In the genomic region with DNA sequence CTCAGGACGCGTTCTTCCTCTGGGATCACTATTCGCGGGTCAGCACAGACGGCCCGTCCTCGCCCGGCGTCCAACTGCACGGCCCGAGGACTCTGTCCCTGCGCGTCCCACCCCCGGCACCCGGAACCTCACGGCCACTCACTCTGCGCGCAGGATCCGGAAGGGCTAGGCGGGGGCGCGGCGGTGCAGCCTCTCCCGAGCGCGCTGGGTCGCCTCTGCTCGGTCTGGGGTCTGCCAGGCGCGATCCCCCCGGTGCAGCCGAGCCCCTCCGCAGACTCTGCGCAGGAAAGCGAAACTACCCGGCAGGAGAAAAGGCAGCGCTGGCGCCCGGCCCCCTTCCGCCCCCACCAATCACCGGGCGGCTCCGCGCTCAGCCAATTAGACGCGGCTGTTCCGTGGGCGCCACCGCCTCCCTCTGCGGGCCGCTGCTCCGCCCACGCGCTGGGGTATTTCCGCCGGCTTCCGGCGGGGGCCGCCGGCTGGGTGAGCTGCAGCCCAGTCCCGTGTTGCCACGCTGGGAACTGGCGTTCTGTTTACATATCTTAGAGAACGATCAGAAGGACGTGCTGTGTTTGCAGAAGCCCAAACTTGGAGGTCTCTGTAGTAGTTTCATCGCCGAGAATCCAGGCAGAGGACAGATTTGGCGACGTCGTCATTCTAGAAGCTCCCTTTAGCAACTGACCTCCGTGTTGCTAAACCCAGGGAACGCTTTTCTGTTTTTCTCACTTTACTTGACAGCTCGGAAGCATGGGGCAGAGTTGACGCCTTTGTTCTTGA, we compare ENCODE assay signal across 1 cellular context.
A peak's percentile ranks its signal among the peaks of the same experiment; 100 is the strongest.
TF ChIP-seq lines count a peak whose summit lies in the region.

TSS of gene STAT1 (minus strand) at position 296 of the 777 bp plus-strand sequence. CDS start 4,168 bp downstream, outside the sequence.

TF ChIP-seq in H1, 55 proteins besides CTCF, POLR2A, EP300 and RAD21:
- TF ChIP-seq ASH2L (IDR thresholded peaks at IDR 0.05; ENCODE audit: low read length): peak; percentile 99
- no peak for TF ChIP-seq CEBPB (IDR thresholded peaks at IDR 0.05; ENCODE audit: low read depth, low read length)
- TF ChIP-seq SP2 (IDR thresholded peaks at IDR 0.05; ENCODE audit: low read length): no peak
- 0 out of 2 replicates have a peak, but pooled peaks have one; percentile 32 for TF ChIP-seq GTF2F1 (IDR thresholded peaks at IDR 0.05; ENCODE audit: borderline replicate concordance, low read depth, low read length)
- TF ChIP-seq BACH1 (IDR thresholded peaks at IDR 0.05; ENCODE audit: low read length): peak; percentile 79
- TF ChIP-seq, protein P1, sequence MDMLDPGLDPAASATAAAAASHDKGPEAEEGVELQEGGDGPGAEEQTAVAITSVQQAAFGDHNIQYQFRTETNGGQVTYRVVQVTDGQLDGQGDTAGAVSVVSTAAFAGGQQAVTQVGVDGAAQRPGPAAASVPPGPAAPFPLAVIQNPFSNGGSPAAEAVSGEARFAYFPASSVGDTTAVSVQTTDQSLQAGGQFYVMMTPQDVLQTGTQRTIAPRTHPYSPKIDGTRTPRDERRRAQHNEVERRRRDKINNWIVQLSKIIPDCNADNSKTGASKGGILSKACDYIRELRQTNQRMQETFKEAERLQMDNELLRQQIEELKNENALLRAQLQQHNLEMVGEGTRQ (IDR thresholded peaks at IDR 0.05; ENCODE audit: low read length): 0 out of 2 replicates have a peak, but pooled peaks have one; percentile 3
- TF ChIP-seq SIRT6 (IDR thresholded peaks at IDR 0.05; ENCODE audit: low read length): no peak
- TF ChIP-seq POLR2AphosphoS5 (IDR thresholded peaks at IDR 0.05; ENCODE audit: low read depth, low read length): peak; percentile 86
- TF ChIP-seq RNF2 (IDR thresholded peaks at IDR 0.05; ENCODE audit: borderline replicate concordance, low read depth, low read length, missing control alignments, poor library complexity, severe bottlenecking): peak; percentile 52
- TF ChIP-seq TEAD4 (IDR thresholded peaks at IDR 0.05; ENCODE audit: low read depth, low read length): peak; percentile 71; the same call in 1 of the 2 replicates
- TF ChIP-seq FOSL1 (IDR thresholded peaks at IDR 0.05; ENCODE audit: insufficient read depth, low read depth, low read length): no peak
- no peak for TF ChIP-seq MAFK (IDR thresholded peaks at IDR 0.05; ENCODE audit: low read depth, low read length)
- peak; percentile 77 for TF ChIP-seq CHD2 (IDR thresholded peaks at IDR 0.05; ENCODE audit: low read length)
- no peak for TF ChIP-seq CHD7 (IDR thresholded peaks at IDR 0.05; ENCODE audit: insufficient replicate concordance, low read length)
- TF ChIP-seq TCF12 (IDR thresholded peaks at IDR 0.05; ENCODE audit: low read depth, low read length): 0 out of 2 replicates have a peak, but pooled peaks have one; percentile 37
- peak; percentile 84 for TF ChIP-seq SAP30 (IDR thresholded peaks at IDR 0.05; ENCODE audit: insufficient read depth, insufficient replicate concordance, low read length)
- TF ChIP-seq BRCA1 (IDR thresholded peaks at IDR 0.05; ENCODE audit: low read depth, low read length): no peak
- TF ChIP-seq RFX5 (IDR thresholded peaks at IDR 0.05; ENCODE audit: borderline replicate concordance, low read depth, low read length): no peak
- TF ChIP-seq KDM4A (IDR thresholded peaks at IDR 0.05; ENCODE audit: low read depth, low read length, severe bottlenecking): peak; percentile 95
- TF ChIP-seq HDAC6 (IDR thresholded peaks at IDR 0.05; ENCODE audit: low read depth, low read length): no peak
- no peak for TF ChIP-seq KDM1A (IDR thresholded peaks at IDR 0.05; ENCODE audit: borderline replicate concordance, low read length)
- TF ChIP-seq GABPA (IDR thresholded peaks at IDR 0.05; ENCODE audit: borderline replicate concordance, insufficient read depth, low read length): 0 out of 2 replicates have a peak, but pooled peaks have one; percentile 73
- no peak for TF ChIP-seq CHD1 (IDR thresholded peaks at IDR 0.05; ENCODE audit: low read depth, low read length)
- no peak for TF ChIP-seq BCL11A (IDR thresholded peaks at IDR 0.05; ENCODE audit: low read depth in 2 of 2, low read length in 2 of 2)
- TF ChIP-seq, protein P2, sequence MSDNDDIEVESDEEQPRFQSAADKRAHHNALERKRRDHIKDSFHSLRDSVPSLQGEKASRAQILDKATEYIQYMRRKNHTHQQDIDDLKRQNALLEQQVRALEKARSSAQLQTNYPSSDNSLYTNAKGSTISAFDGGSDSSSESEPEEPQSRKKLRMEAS (IDR thresholded peaks at IDR 0.05): peak; percentile 85
- TF ChIP-seq ATF3 (IDR thresholded peaks at IDR 0.05; ENCODE audit: insufficient read depth, low read depth, low read length): no peak
- peak; percentile 64 for TF ChIP-seq KDM5A (IDR thresholded peaks at IDR 0.05; ENCODE audit: low read length)
- peak; percentile 88 for TF ChIP-seq TAF7 (optimal IDR thresholded peaks at IDR 0.05; ENCODE audit: borderline replicate concordance, low read depth, low read length)
- no peak for TF ChIP-seq JUN (IDR thresholded peaks at IDR 0.05; ENCODE audit: low read depth, low read length)
- TF ChIP-seq SP1 (IDR thresholded peaks at IDR 0.05; ENCODE audit: low read depth, low read length): peak; percentile 92
- peak; percentile 38 to 52; a peak in 1 of 4 replicates for TF ChIP-seq SIN3A (conservative IDR thresholded peaks at IDR 0.05 in 1 of 2, IDR thresholded peaks at IDR 0.05 in 1 of 2; ENCODE audit: low read depth in 1 of 2, low read length in 2 of 2)
- no peak for TF ChIP-seq NANOG (IDR thresholded peaks at IDR 0.05; ENCODE audit: insufficient read depth, low read depth, low read length, poor library complexity, severe bottlenecking)
- no peak for TF ChIP-seq POU5F1 (IDR thresholded peaks at IDR 0.05; ENCODE audit: low read depth, low read length)
- no peak for TF ChIP-seq ATF2 (IDR thresholded peaks at IDR 0.05; ENCODE audit: low read length)
- peak; percentile 95 for TF ChIP-seq TAF1 (IDR thresholded peaks at IDR 0.05; ENCODE audit: low read depth, low read length)
- 0 out of 2 replicates have a peak, but pooled peaks have one; percentile 16 for TF ChIP-seq NRF1 (IDR thresholded peaks at IDR 0.05; ENCODE audit: low read depth, low read length)
- peak; percentile 47 for TF ChIP-seq CTBP2 (IDR thresholded peaks at IDR 0.05; ENCODE audit: borderline replicate concordance, insufficient read depth, insufficient read length, low read length)
- TF ChIP-seq CBX8 (IDR thresholded peaks at IDR 0.05; ENCODE audit: borderline replicate concordance, low read depth, low read length): no peak
- no peak for TF ChIP-seq CBX5 (IDR thresholded peaks at IDR 0.05; ENCODE audit: low read depth, low read length)
- TF ChIP-seq CREB1 (IDR thresholded peaks at IDR 0.05): peak; percentile 73
- peak; percentile 90 for TF ChIP-seq JUND (IDR thresholded peaks at IDR 0.05; ENCODE audit: low read length)
- TF ChIP-seq SUZ12 (IDR thresholded peaks at IDR 0.05; ENCODE audit: low read length): no peak
- TF ChIP-seq, protein P3, sequence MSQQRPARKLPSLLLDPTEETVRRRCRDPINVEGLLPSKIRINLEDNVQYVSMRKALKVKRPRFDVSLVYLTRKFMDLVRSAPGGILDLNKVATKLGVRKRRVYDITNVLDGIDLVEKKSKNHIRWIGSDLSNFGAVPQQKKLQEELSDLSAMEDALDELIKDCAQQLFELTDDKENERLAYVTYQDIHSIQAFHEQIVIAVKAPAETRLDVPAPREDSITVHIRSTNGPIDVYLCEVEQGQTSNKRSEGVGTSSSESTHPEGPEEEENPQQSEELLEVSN (IDR thresholded peaks at IDR 0.05): peak; percentile 94
- TF ChIP-seq PHF8 (conservative IDR thresholded peaks at IDR 0.05; ENCODE audit: low read depth, low read length): peak; percentile 96
- TF ChIP-seq YY1 (IDR thresholded peaks at IDR 0.05; ENCODE audit: low read depth, low read length): no peak
- peak; percentile 91 for TF ChIP-seq TBP (IDR thresholded peaks at IDR 0.05; ENCODE audit: low read depth, low read length)
- TF ChIP-seq HDAC2 (IDR thresholded peaks at IDR 0.05; ENCODE audit: borderline replicate concordance in 1 of 2, low read depth in 2 of 2, low read length in 2 of 2): 0 out of 4 replicates have a peak, but pooled peaks of 1 of the 2 experiments have one; percentile 45
- TF ChIP-seq SIX5 (IDR thresholded peaks at IDR 0.05; ENCODE audit: low read depth, low read length): no peak
- TF ChIP-seq RBBP5 (IDR thresholded peaks at IDR 0.05; ENCODE audit: borderline replicate concordance, low read depth, low read length): peak; percentile 99
- 0 out of 2 replicates have a peak, but pooled peaks have one; percentile 58 for TF ChIP-seq RXRA (IDR thresholded peaks at IDR 0.05; ENCODE audit: insufficient read depth, low read depth, low read length)
- TF ChIP-seq SP4 (IDR thresholded peaks at IDR 0.05; ENCODE audit: low read length): peak; percentile 86
- TF ChIP-seq SRF (IDR thresholded peaks at IDR 0.05; ENCODE audit: low read depth, low read length): no peak
- no peak for TF ChIP-seq EZH2 (IDR thresholded peaks at IDR 0.05; ENCODE audit: low read depth, low read length, severe bottlenecking)
- TF ChIP-seq EGR1 (IDR thresholded peaks at IDR 0.05; ENCODE audit: borderline replicate concordance, low read depth, low read length): peak; percentile 100
